In the genomic region with DNA sequence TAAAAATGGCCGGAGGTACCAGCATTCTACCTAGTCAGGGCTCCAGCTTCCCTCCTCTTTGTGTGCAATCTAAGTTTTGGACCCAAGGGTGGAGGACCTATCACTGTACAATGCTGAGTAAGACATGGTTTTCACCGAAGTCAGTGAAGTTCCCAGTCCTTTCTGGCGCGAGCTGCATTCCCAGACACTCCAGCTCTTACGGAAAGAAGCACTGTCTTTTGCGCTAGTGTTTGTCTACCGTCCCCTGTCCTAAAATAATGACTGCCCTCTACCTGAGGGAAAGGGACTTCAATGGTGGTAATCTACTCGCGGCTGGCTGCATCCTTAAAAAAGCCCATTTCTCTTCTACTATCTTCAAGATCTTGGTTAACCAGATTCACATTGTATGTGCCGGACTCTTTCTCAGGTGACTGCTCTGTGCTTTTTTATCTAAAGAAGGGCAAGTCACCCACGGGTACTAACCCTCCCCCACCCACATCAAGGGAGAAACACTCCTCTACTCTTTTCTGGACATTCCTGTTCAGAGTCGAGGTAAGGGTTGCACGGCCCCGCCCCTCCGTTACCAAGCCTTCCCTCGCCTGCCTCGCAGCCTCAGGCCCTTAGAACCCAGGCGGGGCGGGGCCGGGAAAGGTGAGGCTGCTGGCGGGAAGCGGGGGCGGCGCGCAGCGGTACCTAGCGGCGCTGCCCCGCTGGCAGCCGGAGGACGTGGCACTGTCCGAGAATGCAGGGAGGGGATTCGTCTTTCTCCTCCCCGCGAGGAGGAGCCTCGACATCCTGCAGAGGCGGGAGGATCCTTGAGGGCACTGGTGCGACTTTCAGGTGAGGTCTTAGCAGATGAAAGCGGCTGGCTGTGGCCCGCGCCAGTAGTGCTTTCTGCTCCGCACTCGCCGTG, we compare ENCODE assay signal across 8 cellular contexts.
DNase-seq lines count a peak whose midpoint lies in the region; ATAC-seq, FAIRE-seq and TF ChIP-seq lines count a peak whose summit lies in the region.
"Not testable (repeated sequence)": the region's sequence is repeated elsewhere in the genome, so short reads cannot be mapped to it uniquely, and the experiment has no call there.

No MANE protein-coding gene starts in this region.

- H3K9me3 ChIP-seq in keratinocyte (ENCODE audit: control insufficient read depth, low read depth, low read length); small intestine (ENCODE audit: control insufficient read depth, low read depth): not testable (repeated sequence)

- dilution Hi-C loops in keratinocyte (cut with MboI; ENCODE audit: extremely low pct_ligation_motif_present, low sequenced_read_pairs): not testable (repeated sequence)

- peak; percentile 36 for TF ChIP-seq CTCF in 22Rv1 (IDR thresholded peaks at IDR 0.05)
- not testable (repeated sequence) for TF ChIP-seq CTCF in cardiac fibroblast (IDR thresholded peaks at IDR 0.05; ENCODE audit: low read depth, low read length); keratinocyte (optimal IDR thresholded peaks at IDR 0.05 in 1 of 3, IDR thresholded peaks at IDR 0.05 in 1 of 3, conservative IDR thresholded peaks at IDR 0.05 in 1 of 3; ENCODE audit: extremely low read depth in 1 of 3, insufficient read depth in 2 of 3, low read length in 3 of 3)

- not testable (repeated sequence) for H4K20me1 ChIP-seq in keratinocyte (ENCODE audit: control insufficient read depth, extremely low read depth, insufficient read depth, low read length)

- ATAC-seq in GM19025 (IDR thresholded peaks at IDR 0.05; ENCODE audit: low read depth, unreplicated experiment): peak; percentile 65
- ATAC-seq in HG03175 (IDR thresholded peaks at IDR 0.05; ENCODE audit: unreplicated experiment): peak; percentile 75

- not testable (repeated sequence) for H3K9me1 ChIP-seq in keratinocyte (ENCODE audit: control insufficient read depth, extremely low read depth, insufficient read depth, low read length)

- not testable (repeated sequence) for H3K36me3 ChIP-seq in keratinocyte (ENCODE audit: control insufficient read depth in 2 of 2, extremely low read depth in 1 of 2, insufficient read depth in 2 of 2, low read length in 2 of 2); small intestine (ENCODE audit: control insufficient read depth in 2 of 2, insufficient read depth in 2 of 2, low read length in 2 of 2)

- peak overlapping the region; percentile 48 for H3K4me2 ChIP-seq in keratinocyte (ENCODE audit: control insufficient read depth, extremely low read depth, insufficient read depth, low read depth, low read length)

- peak overlapping the region; percentile 52 for H3K9ac ChIP-seq in keratinocyte (ENCODE audit: control insufficient read depth, extremely low read depth, insufficient read depth, low read length)

- H3K4me1 ChIP-seq in keratinocyte (ENCODE audit: control insufficient read depth, extremely low read depth, insufficient read depth, low read length); small intestine (ENCODE audit: control insufficient read depth in 2 of 2, insufficient read depth in 1 of 2, low read depth in 1 of 2, low read length in 1 of 2): not testable (repeated sequence)

- H3K27ac ChIP-seq in 22Rv1: peak overlapping the region; percentile 91
- peak overlapping the region; percentile 63 for H3K27ac ChIP-seq in keratinocyte (ENCODE audit: control insufficient read depth, insufficient read depth, low read length)
- H3K27ac ChIP-seq in small intestine (ENCODE audit: low read depth in 1 of 2, low read length in 1 of 2): peak overlapping the region in 1 of 2 donors; percentile 70

- H3K27me3 ChIP-seq in keratinocyte (ENCODE audit: control insufficient read depth, extremely low read depth, insufficient read depth, low read length); small intestine (ENCODE audit: control insufficient read depth in 2 of 2, insufficient read depth in 2 of 2, low read length in 2 of 2): not testable (repeated sequence)

- peaks cover 23% of the 10 kb centered on the region for H3K79me2 ChIP-seq in keratinocyte (ENCODE audit: control insufficient read depth, insufficient read depth, low read length)

- peak; percentile 41 for FAIRE-seq in keratinocyte (lab: Jason Lieb, UNC)
- not testable (repeated sequence) for FAIRE-seq in small intestine (lab: Jason Lieb, UNC)

- H3K4me3 ChIP-seq in cardiac fibroblast (replicated peaks in 1 of 2; ENCODE audit: low read depth in 2 of 2, low read length in 2 of 2): peak overlapping the region; percentile 54
- H3K4me3 ChIP-seq in keratinocyte (ENCODE audit: control insufficient read depth in 2 of 3, extremely low read depth in 1 of 3, insufficient read depth in 2 of 3, low read depth in 1 of 3, low read length in 3 of 3): peak overlapping the region; percentile 45 to 48 (median 45)
- H3K4me3 ChIP-seq in small intestine (ENCODE audit: low read depth in 1 of 2, low read length in 2 of 2): peak overlapping the region; percentile 35 to 50

- peak overlapping the region; percentile 74 for H2AFZ ChIP-seq in keratinocyte (ENCODE audit: control insufficient read depth, low read length)

- DNase-seq in NCI-H226: peak; percentile 79
- peak; percentile 38 for DNase-seq in activated CD4-positive, CD25-positive, alpha-beta regulatory T cell treated with anti-CD3 and anti-CD28 coated beads, Interleukin-2, amount 50 U/mL, for 16 hours (ENCODE audit: low read depth, low spot score)
- peak; percentile 80 to 85 for DNase-seq in cardiac fibroblast (ENCODE audit: low read depth in 2 of 2)
- peak; percentile 66 for DNase-seq in keratinocyte (ENCODE audit: low read depth, low spot score)
- DNase-seq in small intestine: peak; percentile 86

- 3 to 9% (median 4%) methylated on average over 20 to 31 of the region's 44 CpGs for WGBS in small intestine, 3 donors
